In the genomic region with DNA sequence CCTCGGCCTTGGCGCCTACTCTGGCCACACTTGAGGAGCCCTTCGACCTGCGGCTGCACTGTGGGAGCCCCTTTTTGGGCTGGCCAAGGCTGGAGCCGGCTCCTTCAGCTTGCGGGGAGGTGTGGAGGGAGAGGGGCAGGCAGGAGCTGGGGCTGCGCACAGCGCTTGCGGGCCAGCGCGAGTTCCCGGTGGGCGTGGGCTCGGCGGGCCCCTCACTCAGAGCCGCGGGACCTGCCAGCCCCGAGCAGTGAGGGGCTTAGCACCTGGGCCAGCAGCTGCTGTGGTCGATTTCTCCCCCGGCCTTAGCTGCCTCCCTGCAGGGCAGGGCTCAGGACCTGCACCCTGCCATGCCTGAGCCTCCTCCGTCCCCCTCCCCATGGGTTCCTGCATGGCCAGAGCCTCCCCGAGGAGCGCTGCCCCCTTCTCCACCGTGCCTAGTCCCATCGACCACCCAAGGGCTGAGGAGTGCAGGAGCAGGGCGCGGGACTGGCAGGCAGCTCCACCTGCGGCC, we compare ENCODE assay signal across 13 cellular contexts.
"Had no signal": no experiment of that assay in that cellular context is flagged by ENCODE, and none has a peak within 500 bp of the region (broad histone marks: within the 10 kb centered on the region; RNA-seq: fewer than 3 reads in every experiment).

No MANE protein-coding gene starts in this region.

- ATAC-seq: activated naive CD4-positive, alpha-beta T cell treated with anti-CD3 and anti-CD28 coated beads, Interleukin-2, amount 50 U/mL, for 72 hours; activated T-helper 17 cell treated with anti-CD3 and anti-CD28 coated beads, Interleukin-2, amount 50 U/mL, for 72 hours; gastroesophageal sphincter; naive thymus-derived CD4-positive, alpha-beta T cell; stimulated activated effector memory CD8-positive, alpha-beta T cell treated with anti-CD3 and anti-CD28 coated beads, Interleukin-12 subunit alpha, Interleukin-12 subunit beta, amount 100 ng/mL, for 72 hours had no signal

- H3K4me3 Mint-ChIP-seq: activated CD4-positive, alpha-beta T cell treated with anti-CD3 and anti-CD28 coated beads, Interleukin-2, amount 10 ng/mL, durations not matched to agents 24 days and 14 days; activated T-helper 17 cell treated with anti-CD3 and anti-CD28 coated beads, Interleukin-2, amount 50 U/mL, for 72 hours; naive thymus-derived CD4-positive, alpha-beta T cell; stimulated activated effector memory CD8-positive, alpha-beta T cell treated with anti-CD3 and anti-CD28 coated beads, Interleukin-12 subunit alpha, Interleukin-12 subunit beta, amount 100 ng/mL, for 72 hours had no signal

- H3K36me3 Mint-ChIP-seq: activated naive CD4-positive, alpha-beta T cell treated with anti-CD3 and anti-CD28 coated beads, Interleukin-2, amount 50 U/mL, for 72 hours; naive thymus-derived CD4-positive, alpha-beta T cell; stimulated activated effector memory CD8-positive, alpha-beta T cell treated with anti-CD3 and anti-CD28 coated beads, Interleukin-12 subunit alpha, Interleukin-12 subunit beta, amount 100 ng/mL, for 72 hours had no signal

- H3K4me1 Mint-ChIP-seq: activated CD4-positive, alpha-beta T cell treated with anti-CD3 and anti-CD28 coated beads, Interleukin-2, amount 10 ng/mL, durations not matched to agents 24 days and 14 days; activated T-helper 17 cell treated with anti-CD3 and anti-CD28 coated beads, Interleukin-2, amount 50 U/mL, for 72 hours; naive thymus-derived CD4-positive, alpha-beta T cell; stimulated activated effector memory CD8-positive, alpha-beta T cell treated with anti-CD3 and anti-CD28 coated beads, Interleukin-12 subunit alpha, Interleukin-12 subunit beta, amount 100 ng/mL, for 72 hours had no signal

- H3K27me3 Mint-ChIP-seq: activated CD4-positive, alpha-beta T cell treated with anti-CD3 and anti-CD28 coated beads, Interleukin-2, amount 10 ng/mL, durations not matched to agents 24 days and 14 days; activated T-helper 17 cell treated with anti-CD3 and anti-CD28 coated beads, Interleukin-2, amount 50 U/mL, for 72 hours; naive thymus-derived CD4-positive, alpha-beta T cell had no signal

- H3K4me1 ChIP-seq: tibial nerve had no signal

- H3K36me3 ChIP-seq: tibial nerve had no signal

- DNase-seq: activated CD4-positive, alpha-beta T cell treated with anti-CD3 and anti-CD28 coated beads, Interleukin-2, amount 10 ng/mL, durations not matched to agents 24 days and 14 days; cerebellar nuclear complex; dermis blood vessel endothelial cell; naive thymus-derived CD4-positive, alpha-beta T cell; nucleus accumbens; small intestine had no signal

- H3K27me3 ChIP-seq: gastroesophageal sphincter, tibial nerve had no signal

- H3K27ac ChIP-seq: gastroesophageal sphincter, tibial nerve, VCaP had no signal

- H3K27ac Mint-ChIP-seq: activated CD4-positive, alpha-beta T cell treated with anti-CD3 and anti-CD28 coated beads, Interleukin-2, amount 10 ng/mL, durations not matched to agents 24 days and 14 days; activated naive CD4-positive, alpha-beta T cell treated with anti-CD3 and anti-CD28 coated beads, Interleukin-2, amount 50 U/mL, for 72 hours; activated T-helper 17 cell treated with anti-CD3 and anti-CD28 coated beads, Interleukin-2, amount 50 U/mL, for 72 hours; naive thymus-derived CD4-positive, alpha-beta T cell; stimulated activated effector memory CD8-positive, alpha-beta T cell treated with anti-CD3 and anti-CD28 coated beads, Interleukin-12 subunit alpha, Interleukin-12 subunit beta, amount 100 ng/mL, for 72 hours had no signal

- H3K4me3 ChIP-seq: gastroesophageal sphincter, lung, tibial nerve had no signal
